ENCODE assay signal across 1 cellular context in the genomic region with DNA sequence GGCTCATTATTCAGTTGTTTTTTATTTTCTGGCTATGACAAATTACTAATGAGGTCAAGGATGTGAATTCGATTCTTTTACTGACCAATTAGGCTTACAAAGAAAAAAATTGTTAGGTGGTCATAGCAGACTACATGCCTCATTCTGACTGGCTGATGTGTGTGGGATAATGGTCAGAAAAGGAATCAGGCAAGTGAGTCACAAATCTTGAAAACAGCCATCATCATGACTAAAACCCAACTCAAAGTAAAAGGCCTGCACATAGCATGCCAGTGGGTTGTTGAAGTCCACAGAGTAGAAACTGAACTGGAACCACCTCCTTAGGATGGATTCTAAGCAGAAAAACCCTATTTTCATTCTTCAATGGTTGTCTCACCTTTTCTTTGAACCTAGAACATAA.
TF ChIP-seq lines count a peak whose summit lies in the region.

No MANE protein-coding gene starts in this region.

TF ChIP-seq in IMR-90, 13 proteins besides CTCF, POLR2A, EP300 and RAD21 (continued from another document):
- TF ChIP-seq, protein P1, sequence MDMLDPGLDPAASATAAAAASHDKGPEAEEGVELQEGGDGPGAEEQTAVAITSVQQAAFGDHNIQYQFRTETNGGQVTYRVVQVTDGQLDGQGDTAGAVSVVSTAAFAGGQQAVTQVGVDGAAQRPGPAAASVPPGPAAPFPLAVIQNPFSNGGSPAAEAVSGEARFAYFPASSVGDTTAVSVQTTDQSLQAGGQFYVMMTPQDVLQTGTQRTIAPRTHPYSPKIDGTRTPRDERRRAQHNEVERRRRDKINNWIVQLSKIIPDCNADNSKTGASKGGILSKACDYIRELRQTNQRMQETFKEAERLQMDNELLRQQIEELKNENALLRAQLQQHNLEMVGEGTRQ (IDR thresholded peaks at IDR 0.05; ENCODE audit: low read depth, low read length), result no peak
- TF ChIP-seq NFE2L2 (IDR thresholded peaks at IDR 0.05; ENCODE audit: low read depth, low read length) (peak; percentile 44; the same call in 1 of the 2 replicates), CHD1 (IDR thresholded peaks at IDR 0.05; ENCODE audit: low read depth, low read length) (no peak), MXI1 (IDR thresholded peaks at IDR 0.05; ENCODE audit: borderline replicate concordance, low read depth, low read length) (no peak), SMC3 (IDR thresholded peaks at IDR 0.05; ENCODE audit: low read depth, low read length) (no peak), MAFK (IDR thresholded peaks at IDR 0.05; ENCODE audit: low read depth, low read length) (0 out of 2 replicates have a peak, but pooled peaks have one; percentile 9), RFX5 (IDR thresholded peaks at IDR 0.05; ENCODE audit: low read depth, low read length) (no peak), BHLHE40 (IDR thresholded peaks at IDR 0.05; ENCODE audit: low read depth, low read length) (no peak), CEBPB (IDR thresholded peaks at IDR 0.05; ENCODE audit: low read depth, low read length) (no peak)
- TF ChIP-seq, protein P2, sequence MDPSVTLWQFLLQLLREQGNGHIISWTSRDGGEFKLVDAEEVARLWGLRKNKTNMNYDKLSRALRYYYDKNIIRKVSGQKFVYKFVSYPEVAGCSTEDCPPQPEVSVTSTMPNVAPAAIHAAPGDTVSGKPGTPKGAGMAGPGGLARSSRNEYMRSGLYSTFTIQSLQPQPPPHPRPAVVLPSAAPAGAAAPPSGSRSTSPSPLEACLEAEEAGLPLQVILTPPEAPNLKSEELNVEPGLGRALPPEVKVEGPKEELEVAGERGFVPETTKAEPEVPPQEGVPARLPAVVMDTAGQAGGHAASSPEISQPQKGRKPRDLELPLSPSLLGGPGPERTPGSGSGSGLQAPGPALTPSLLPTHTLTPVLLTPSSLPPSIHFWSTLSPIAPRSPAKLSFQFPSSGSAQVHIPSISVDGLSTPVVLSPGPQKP (IDR thresholded peaks at IDR 0.05; ENCODE audit: borderline replicate concordance, low read depth, low read length), result no peak
TF ChIP-seq in IMR-90: peak in this region for 3.
